ENCODE assay signal across 1 cellular context in the genomic region with DNA sequence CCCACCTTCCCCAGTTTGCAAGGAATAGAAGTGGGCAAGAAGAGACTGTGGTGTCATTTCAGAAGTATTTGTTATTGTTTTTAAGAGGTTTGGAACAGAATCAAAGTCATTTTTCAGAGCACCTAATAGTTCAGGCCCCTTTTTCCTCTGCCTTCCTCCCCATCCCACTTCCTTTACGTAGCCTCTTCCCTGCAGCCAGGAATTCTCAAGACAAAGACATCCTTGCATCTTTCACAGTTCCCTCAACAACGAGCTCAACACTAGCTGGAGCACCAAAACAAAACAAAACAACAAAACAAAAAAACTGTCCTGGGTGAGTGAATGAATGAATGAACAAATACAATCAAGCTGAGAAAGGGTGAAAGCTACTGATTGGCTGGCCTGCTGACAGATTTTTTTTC.
TF ChIP-seq lines count a peak whose summit lies in the region.

No MANE protein-coding gene starts in this region.

TF ChIP-seq in WTC11, 78 proteins besides CTCF, POLR2A, EP300 and RAD21 (continued from another document):
- TF ChIP-seq, protein P1, sequence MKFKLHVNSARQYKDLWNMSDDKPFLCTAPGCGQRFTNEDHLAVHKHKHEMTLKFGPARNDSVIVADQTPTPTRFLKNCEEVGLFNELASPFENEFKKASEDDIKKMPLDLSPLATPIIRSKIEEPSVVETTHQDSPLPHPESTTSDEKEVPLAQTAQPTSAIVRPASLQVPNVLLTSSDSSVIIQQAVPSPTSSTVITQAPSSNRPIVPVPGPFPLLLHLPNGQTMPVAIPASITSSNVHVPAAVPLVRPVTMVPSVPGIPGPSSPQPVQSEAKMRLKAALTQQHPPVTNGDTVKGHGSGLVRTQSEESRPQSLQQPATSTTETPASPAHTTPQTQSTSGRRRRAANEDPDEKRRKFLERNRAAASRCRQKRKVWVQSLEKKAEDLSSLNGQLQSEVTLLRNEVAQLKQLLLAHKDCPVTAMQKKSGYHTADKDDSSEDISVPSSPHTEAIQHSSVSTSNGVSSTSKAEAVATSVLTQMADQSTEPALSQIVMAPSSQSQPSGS (CRISPR knock-in tag; IDR thresholded peaks at IDR 0.05; ENCODE audit: borderline replicate concordance, low read depth), result no peak
- TF ChIP-seq, protein P2, sequence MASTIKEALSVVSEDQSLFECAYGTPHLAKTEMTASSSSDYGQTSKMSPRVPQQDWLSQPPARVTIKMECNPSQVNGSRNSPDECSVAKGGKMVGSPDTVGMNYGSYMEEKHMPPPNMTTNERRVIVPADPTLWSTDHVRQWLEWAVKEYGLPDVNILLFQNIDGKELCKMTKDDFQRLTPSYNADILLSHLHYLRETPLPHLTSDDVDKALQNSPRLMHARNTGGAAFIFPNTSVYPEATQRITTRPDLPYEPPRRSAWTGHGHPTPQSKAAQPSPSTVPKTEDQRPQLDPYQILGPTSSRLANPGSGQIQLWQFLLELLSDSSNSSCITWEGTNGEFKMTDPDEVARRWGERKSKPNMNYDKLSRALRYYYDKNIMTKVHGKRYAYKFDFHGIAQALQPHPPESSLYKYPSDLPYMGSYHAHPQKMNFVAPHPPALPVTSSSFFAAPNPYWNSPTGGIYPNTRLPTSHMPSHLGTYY (CRISPR knock-in tag; IDR thresholded peaks at IDR 0.05), result no peak
- TF ChIP-seq CREM (CRISPR knock-in tag; IDR thresholded peaks at IDR 0.05), result no peak
- TF ChIP-seq, protein P3, sequence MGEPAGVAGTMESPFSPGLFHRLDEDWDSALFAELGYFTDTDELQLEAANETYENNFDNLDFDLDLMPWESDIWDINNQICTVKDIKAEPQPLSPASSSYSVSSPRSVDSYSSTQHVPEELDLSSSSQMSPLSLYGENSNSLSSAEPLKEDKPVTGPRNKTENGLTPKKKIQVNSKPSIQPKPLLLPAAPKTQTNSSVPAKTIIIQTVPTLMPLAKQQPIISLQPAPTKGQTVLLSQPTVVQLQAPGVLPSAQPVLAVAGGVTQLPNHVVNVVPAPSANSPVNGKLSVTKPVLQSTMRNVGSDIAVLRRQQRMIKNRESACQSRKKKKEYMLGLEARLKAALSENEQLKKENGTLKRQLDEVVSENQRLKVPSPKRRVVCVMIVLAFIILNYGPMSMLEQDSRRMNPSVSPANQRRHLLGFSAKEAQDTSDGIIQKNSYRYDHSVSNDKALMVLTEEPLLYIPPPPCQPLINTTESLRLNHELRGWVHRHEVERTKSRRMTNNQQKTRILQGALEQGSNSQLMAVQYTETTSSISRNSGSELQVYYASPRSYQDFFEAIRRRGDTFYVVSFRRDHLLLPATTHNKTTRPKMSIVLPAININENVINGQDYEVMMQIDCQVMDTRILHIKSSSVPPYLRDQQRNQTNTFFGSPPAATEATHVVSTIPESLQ (CRISPR knock-in tag; IDR thresholded peaks at IDR 0.05), result no peak
- TF ChIP-seq, protein P4, sequence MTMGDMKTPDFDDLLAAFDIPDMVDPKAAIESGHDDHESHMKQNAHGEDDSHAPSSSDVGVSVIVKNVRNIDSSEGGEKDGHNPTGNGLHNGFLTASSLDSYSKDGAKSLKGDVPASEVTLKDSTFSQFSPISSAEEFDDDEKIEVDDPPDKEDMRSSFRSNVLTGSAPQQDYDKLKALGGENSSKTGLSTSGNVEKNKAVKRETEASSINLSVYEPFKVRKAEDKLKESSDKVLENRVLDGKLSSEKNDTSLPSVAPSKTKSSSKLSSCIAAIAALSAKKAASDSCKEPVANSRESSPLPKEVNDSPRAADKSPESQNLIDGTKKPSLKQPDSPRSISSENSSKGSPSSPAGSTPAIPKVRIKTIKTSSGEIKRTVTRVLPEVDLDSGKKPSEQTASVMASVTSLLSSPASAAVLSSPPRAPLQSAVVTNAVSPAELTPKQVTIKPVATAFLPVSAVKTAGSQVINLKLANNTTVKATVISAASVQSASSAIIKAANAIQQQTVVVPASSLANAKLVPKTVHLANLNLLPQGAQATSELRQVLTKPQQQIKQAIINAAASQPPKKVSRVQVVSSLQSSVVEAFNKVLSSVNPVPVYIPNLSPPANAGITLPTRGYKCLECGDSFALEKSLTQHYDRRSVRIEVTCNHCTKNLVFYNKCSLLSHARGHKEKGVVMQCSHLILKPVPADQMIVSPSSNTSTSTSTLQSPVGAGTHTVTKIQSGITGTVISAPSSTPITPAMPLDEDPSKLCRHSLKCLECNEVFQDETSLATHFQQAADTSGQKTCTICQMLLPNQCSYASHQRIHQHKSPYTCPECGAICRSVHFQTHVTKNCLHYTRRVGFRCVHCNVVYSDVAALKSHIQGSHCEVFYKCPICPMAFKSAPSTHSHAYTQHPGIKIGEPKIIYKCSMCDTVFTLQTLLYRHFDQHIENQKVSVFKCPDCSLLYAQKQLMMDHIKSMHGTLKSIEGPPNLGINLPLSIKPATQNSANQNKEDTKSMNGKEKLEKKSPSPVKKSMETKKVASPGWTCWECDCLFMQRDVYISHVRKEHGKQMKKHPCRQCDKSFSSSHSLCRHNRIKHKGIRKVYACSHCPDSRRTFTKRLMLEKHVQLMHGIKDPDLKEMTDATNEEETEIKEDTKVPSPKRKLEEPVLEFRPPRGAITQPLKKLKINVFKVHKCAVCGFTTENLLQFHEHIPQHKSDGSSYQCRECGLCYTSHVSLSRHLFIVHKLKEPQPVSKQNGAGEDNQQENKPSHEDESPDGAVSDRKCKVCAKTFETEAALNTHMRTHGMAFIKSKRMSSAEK (CRISPR knock-in tag; IDR thresholded peaks at IDR 0.05; ENCODE audit: borderline replicate concordance), result no peak
- no peak for TF ChIP-seq ESRRA (CRISPR knock-in tag; IDR thresholded peaks at IDR 0.05; ENCODE audit: borderline replicate concordance)
- TF ChIP-seq, protein P5, sequence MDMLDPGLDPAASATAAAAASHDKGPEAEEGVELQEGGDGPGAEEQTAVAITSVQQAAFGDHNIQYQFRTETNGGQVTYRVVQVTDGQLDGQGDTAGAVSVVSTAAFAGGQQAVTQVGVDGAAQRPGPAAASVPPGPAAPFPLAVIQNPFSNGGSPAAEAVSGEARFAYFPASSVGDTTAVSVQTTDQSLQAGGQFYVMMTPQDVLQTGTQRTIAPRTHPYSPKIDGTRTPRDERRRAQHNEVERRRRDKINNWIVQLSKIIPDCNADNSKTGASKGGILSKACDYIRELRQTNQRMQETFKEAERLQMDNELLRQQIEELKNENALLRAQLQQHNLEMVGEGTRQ (CRISPR knock-in tag; IDR thresholded peaks at IDR 0.05), result no peak
- TF ChIP-seq, protein P6, sequence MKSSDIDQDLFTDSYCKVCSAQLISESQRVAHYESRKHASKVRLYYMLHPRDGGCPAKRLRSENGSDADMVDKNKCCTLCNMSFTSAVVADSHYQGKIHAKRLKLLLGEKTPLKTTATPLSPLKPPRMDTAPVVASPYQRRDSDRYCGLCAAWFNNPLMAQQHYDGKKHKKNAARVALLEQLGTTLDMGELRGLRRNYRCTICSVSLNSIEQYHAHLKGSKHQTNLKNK (CRISPR knock-in tag; IDR thresholded peaks at IDR 0.05), result no peak
- TF ChIP-seq MXD4 (CRISPR knock-in tag; IDR thresholded peaks at IDR 0.05; ENCODE audit: borderline replicate concordance), result no peak
- no peak for TF ChIP-seq ZNF317 (CRISPR knock-in tag; IDR thresholded peaks at IDR 0.05; ENCODE audit: borderline replicate concordance, low read depth)
- TF ChIP-seq, protein P7, sequence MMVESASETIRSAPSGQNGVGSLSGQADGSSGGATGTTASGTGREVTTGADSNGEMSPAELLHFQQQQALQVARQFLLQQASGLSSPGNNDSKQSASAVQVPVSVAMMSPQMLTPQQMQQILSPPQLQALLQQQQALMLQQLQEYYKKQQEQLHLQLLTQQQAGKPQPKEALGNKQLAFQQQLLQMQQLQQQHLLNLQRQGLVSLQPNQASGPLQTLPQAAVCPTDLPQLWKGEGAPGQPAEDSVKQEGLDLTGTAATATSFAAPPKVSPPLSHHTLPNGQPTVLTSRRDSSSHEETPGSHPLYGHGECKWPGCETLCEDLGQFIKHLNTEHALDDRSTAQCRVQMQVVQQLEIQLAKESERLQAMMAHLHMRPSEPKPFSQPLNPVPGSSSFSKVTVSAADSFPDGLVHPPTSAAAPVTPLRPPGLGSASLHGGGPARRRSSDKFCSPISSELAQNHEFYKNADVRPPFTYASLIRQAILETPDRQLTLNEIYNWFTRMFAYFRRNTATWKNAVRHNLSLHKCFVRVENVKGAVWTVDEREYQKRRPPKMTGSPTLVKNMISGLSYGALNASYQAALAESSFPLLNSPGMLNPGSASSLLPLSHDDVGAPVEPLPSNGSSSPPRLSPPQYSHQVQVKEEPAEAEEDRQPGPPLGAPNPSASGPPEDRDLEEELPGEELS (CRISPR knock-in tag; IDR thresholded peaks at IDR 0.05), result no peak
